In the genomic region with DNA sequence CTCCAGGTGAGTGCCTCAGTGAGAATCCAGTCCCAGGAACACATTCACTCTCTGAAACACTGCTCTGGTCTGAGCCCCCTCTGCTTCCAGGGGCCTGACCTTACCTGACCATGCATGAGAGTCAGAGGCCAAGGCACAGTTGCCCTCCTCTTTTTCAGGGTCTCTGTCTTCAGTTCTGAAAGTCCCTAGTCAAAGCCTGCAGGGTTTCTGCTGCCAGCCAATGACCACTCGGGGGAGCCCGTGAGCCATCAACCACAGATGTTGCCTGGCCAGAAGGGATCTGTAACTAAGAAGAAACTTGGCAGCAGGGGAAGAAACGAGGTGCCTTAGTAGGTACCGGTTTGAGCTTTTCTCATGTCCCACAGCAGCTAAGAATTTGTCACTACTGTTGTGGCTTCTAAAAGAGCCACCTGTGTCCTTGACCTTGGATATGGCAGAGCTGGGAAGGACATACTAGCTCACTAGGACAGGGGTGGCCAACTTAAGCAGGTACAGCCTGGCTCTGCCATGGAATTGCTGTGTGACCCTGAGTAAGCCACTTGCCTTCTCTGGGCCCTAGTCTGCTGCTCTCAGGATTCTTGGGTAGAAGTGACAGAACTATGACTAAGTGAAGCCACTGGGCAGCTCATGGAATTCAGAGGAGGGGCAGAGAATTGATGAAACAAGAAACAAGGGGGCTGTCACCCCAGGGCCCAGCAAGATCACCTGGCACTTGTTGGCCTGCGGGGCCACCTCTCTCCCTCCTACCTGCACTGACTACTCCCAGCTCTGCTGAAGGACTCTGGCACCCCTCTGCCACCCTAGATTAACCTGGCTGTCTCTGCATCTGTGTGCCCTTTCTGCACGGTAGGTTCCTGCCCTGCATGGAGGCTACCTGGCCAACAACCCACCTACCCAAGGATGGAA, we compare ENCODE assay signal across 9 cellular contexts.
DNase-seq lines count a peak whose midpoint lies in the region; ATAC-seq and TF ChIP-seq lines count a peak whose summit lies in the region.
"Had no signal": no experiment of that assay in that cellular context is flagged by ENCODE, and none has a peak within 500 bp of the region (broad histone marks: within the 10 kb centered on the region; RNA-seq: fewer than 3 reads in every experiment).

No MANE protein-coding gene starts in this region.

- H3K36me3 Mint-ChIP-seq in activated CD8-positive, alpha-beta memory T cell treated with anti-CD3 and anti-CD28 coated beads, Interleukin-2, amount 10 ng/mL, durations not matched to agents 7 days and 5 days, result no peaks in the 10 kb centered on the region

- intact Hi-C loops in mucosa of descending colon (cut with DNase I, micrococcal nuclease), result loop anchor here (2.0 to 10.0 kb wide), 2 partner anchors 386 to 802 kb away; no protein-coding TSS in a partner anchor

- no peaks in the 10 kb centered on the region for H3K79me2 ChIP-seq in DND-41 (ENCODE audit: insufficient read depth, low read length)

- H3K9ac ChIP-seq in DND-41 (ENCODE audit: low read depth, low read length), result no peak overlapping the region

- H3K4me1 Mint-ChIP-seq in activated CD8-positive, alpha-beta memory T cell treated with anti-CD3 and anti-CD28 coated beads, Interleukin-2, amount 10 ng/mL, durations not matched to agents 7 days and 5 days, result no peaks in the 10 kb centered on the region

- peaks cover 25% of the 10 kb centered on the region for H3K27me3 Mint-ChIP-seq in activated CD8-positive, alpha-beta memory T cell treated with anti-CD3 and anti-CD28 coated beads, Interleukin-2, amount 10 ng/mL, durations not matched to agents 7 days and 5 days

- peaks cover 10% of the 10 kb centered on the region for H3K4me1 ChIP-seq in DND-41 (ENCODE audit: insufficient read depth, low read length)
- H3K4me1 ChIP-seq in mucosa of descending colon (ENCODE audit: low read depth), result no peaks in the 10 kb centered on the region

- H3K27ac ChIP-seq in DND-41 (ENCODE audit: low read length) (no peak overlapping the region), epithelial cell of prostate (no peak overlapping the region)

- H3K4me3 Mint-ChIP-seq in activated CD8-positive, alpha-beta memory T cell treated with anti-CD3 and anti-CD28 coated beads, Interleukin-2, amount 10 ng/mL, durations not matched to agents 7 days and 5 days, result no peak overlapping the region
- H3K4me3 Mint-ChIP-seq: dendritic cell treated with granulocyte-macrophage colony-stimulating factor and Interleukin-4, amounts not matched to agents 40 ng/mL and 50 ng/mL, for 4 days had no signal

- peaks cover 14% of the 10 kb centered on the region for H3K27me3 ChIP-seq in DND-41 (ENCODE audit: insufficient read depth, low read length, poor library complexity)

- H3K4me3 ChIP-seq in DND-41 (ENCODE audit: low read depth in 1 of 2, low read length in 2 of 2) (no peak overlapping the region), mucosa of descending colon (no peak overlapping the region)

- H3K4me2 ChIP-seq in DND-41 (ENCODE audit: insufficient read depth, low read length), result no peak overlapping the region

- H3K36me3 ChIP-seq in DND-41 (ENCODE audit: insufficient read depth, low read length) (no peaks in the 10 kb centered on the region), mucosa of descending colon (ENCODE audit: low read depth) (no peaks in the 10 kb centered on the region)

- CTCF ChIA-PET in activated CD8-positive, alpha-beta memory T cell treated with anti-CD3 and anti-CD28 coated beads, Interleukin-2, amount 10 ng/mL, durations not matched to agents 7 days and 5 days (lab: Charles Lee), result interaction anchor here (0.8 to 3.4 kb wide), 4 partner anchors 13 to 821 kb away, joined by 3 to 13 read pairs (median 4); no protein-coding TSS in a partner anchor

- peak; percentile 98 for TF ChIP-seq CTCF in DND-41 (IDR thresholded peaks at IDR 0.05; ENCODE audit: borderline replicate concordance, extremely low read depth, low read length, poor library complexity, severe bottlenecking)
- TF ChIP-seq CTCF in mucosa of descending colon (IDR thresholded peaks at IDR 0.05), result peak; percentile 81

- no peak overlapping the region for H3K27ac Mint-ChIP-seq in activated CD8-positive, alpha-beta memory T cell treated with anti-CD3 and anti-CD28 coated beads, Interleukin-2, amount 10 ng/mL, durations not matched to agents 7 days and 5 days
- H3K27ac Mint-ChIP-seq: dendritic cell treated with granulocyte-macrophage colony-stimulating factor and Interleukin-4, amounts not matched to agents 40 ng/mL and 50 ng/mL, for 4 days had no signal

- DNase-seq in DND-41, result peak; percentile 78
- peak; percentile 60 for DNase-seq in NCI-H748 (lab: John Stamatoyannopoulos, UW; ENCODE audit: unreplicated experiment)
- DNase-seq in activated CD8-positive, alpha-beta memory T cell treated with anti-CD3 and anti-CD28 coated beads, Interleukin-2, amount 10 ng/mL, durations not matched to agents 7 days and 5 days, result peak; percentile 75
- peak; percentile 6 for DNase-seq in epithelial cell of prostate (ENCODE audit: low read depth, low spot score)
- peak in 2 of 3 donors; percentile 84 to 85 for DNase-seq in mucosa of descending colon
- peak; percentile 24 to 33 for DNase-seq in stimulated activated CD8-positive, alpha-beta memory T cell treated with anti-CD3 and anti-CD28 coated beads, Interleukin-4, amount 100 ng/mL, for 4 hours (ENCODE audit: low read depth in 2 of 2, low spot score in 1 of 2)
- DNase-seq in OCI-M2 (lab: John Stamatoyannopoulos, UW; ENCODE audit: unreplicated experiment), result no peak

- no peak overlapping the region for H2AFZ ChIP-seq in DND-41 (ENCODE audit: low read depth, low read length)

- no peaks in the 10 kb centered on the region for H4K20me1 ChIP-seq in DND-41 (ENCODE audit: insufficient read depth, low read length)

- no peaks in the 10 kb centered on the region for H3K9me3 Mint-ChIP-seq in activated CD8-positive, alpha-beta memory T cell treated with anti-CD3 and anti-CD28 coated beads, Interleukin-2, amount 10 ng/mL, durations not matched to agents 7 days and 5 days (ENCODE audit: low read depth)
- H3K9me3 Mint-ChIP-seq: dendritic cell treated with granulocyte-macrophage colony-stimulating factor and Interleukin-4, amounts not matched to agents 40 ng/mL and 50 ng/mL, for 4 days had no signal

- H3K9me3 ChIP-seq in DND-41 (ENCODE audit: insufficient read depth, low read length, severe bottlenecking), result no peaks in the 10 kb centered on the region
- no peaks in the 10 kb centered on the region for H3K9me3 ChIP-seq in mucosa of descending colon

- ATAC-seq in DND-41 (ENCODE audit: insufficient read depth, low read depth) (peak; percentile 93), HG02870 (IDR thresholded peaks at IDR 0.05; ENCODE audit: unreplicated experiment) (peak; percentile 69), mucosa of descending colon (peak; percentile 77)
- peak; percentile 57 for ATAC-seq in activated CD8-positive, alpha-beta memory T cell treated with anti-CD3 and anti-CD28 coated beads, Interleukin-2, amount 10 ng/mL, durations not matched to agents 7 days and 5 days
